In genomic region chr5:149410721-149411432, GRCh38 we compare ENCODE assay signal across 1 cellular context.
TF ChIP-seq lines count a peak whose summit lies in the region.

No MANE protein-coding gene starts in this region.

TF ChIP-seq in IMR-90, 13 proteins besides CTCF, POLR2A, EP300 and RAD21:
- TF ChIP-seq CEBPB (IDR thresholded peaks at IDR 0.05; ENCODE audit: low read depth, low read length) (no peak), BHLHE40 (IDR thresholded peaks at IDR 0.05; ENCODE audit: low read depth, low read length) (no peak), RFX5 (IDR thresholded peaks at IDR 0.05; ENCODE audit: low read depth, low read length) (peak; percentile 27; the same call in 1 of the 2 replicates), MXI1 (IDR thresholded peaks at IDR 0.05; ENCODE audit: borderline replicate concordance, low read depth, low read length) (peak; percentile 25; the same call in 1 of the 2 replicates), NFE2L2 (IDR thresholded peaks at IDR 0.05; ENCODE audit: low read depth, low read length) (no peak), RCOR1 (IDR thresholded peaks at IDR 0.05; ENCODE audit: insufficient replicate concordance, low read length) (no peak)
TF ChIP-seq in IMR-90: peak in this region for 2.
